28 cellular contexts compared by ENCODE assay signal in the genomic region with DNA sequence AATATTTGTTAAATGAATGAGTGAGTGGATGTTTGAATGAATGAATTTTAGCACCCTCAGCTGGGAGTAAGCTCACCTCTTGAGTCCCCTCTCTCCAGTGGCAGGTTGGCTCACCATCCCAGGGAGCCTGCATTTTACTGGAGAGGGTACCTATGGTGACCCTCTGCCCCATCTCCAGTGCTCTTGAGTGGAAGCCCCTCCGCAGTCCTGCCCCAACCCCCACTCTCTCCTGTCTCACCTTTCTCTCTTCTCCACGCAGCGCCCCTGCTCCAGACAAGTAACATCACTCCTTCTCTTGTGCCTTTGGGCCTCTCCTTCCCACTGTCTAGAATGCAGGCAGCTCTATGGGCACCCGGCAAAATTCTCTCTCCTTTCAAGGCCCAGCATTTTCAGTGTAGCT. TPM values are rescaled to one million over a fixed set of nuclear protein-coding genes. Genes with fewer than 3 reads are reported as not detected.
"Had no signal": no experiment of that assay in that cellular context is flagged by ENCODE, and none has a peak within 500 bp of the region (broad histone marks: within the 10 kb centered on the region; RNA-seq: fewer than 3 reads in every experiment).

No MANE protein-coding gene starts in this region.

- ATAC-seq: effector memory CD8-positive, alpha-beta T cell; esophagus mucosa; gastrocnemius medialis; heart right ventricle; left cardiac atrium; left lung; left ventricle myocardium superior; lower lobe of right lung had no signal

- DNase-seq: colonic mucosa; cortex of kidney; effector CD8-positive, alpha-beta T cell; effector memory CD8-positive, alpha-beta T cell; endodermal cell; erythroblast; esophagus squamous epithelium; foreskin fibroblast; foreskin melanocyte; gastrocnemius medialis; glutamatergic neuron; head of caudate nucleus; heart right ventricle; hippocampal formation; left cardiac atrium; left lung; left ventricle myocardium superior; lower lobe of right lung; mesenchymal stem cell; midbrain; naive B cell had no signal

- H3K36me3 Mint-ChIP-seq: naive B cell had no signal

- H3K4me3 Mint-ChIP-seq: dendritic cell treated with granulocyte-macrophage colony-stimulating factor and Interleukin-4, amounts not matched to agents 40 ng/mL and 50 ng/mL, for 4 days; effector memory CD8-positive, alpha-beta T cell; endodermal cell; naive B cell had no signal

- H3K27ac Mint-ChIP-seq: effector memory CD8-positive, alpha-beta T cell; endodermal cell had no signal

- H3K9me3 Mint-ChIP-seq: dendritic cell treated with granulocyte-macrophage colony-stimulating factor and Interleukin-4, amounts not matched to agents 40 ng/mL and 50 ng/mL, for 4 days; effector memory CD8-positive, alpha-beta T cell; endodermal cell; naive B cell had no signal

RNA-seq across cellular contexts. Expression of gene TGM3, which starts 11.3 kb away (rescaled TPM):
- total RNA-seq: dermis microvascular lymphatic vessel endothelial cell, gastrocnemius medialis, glomerular endothelial cell, heart right ventricle, kidney epithelial cell, left cardiac atrium, left ventricle myocardium superior, lung microvascular endothelial cell, myocyte had no signal
